13 cellular contexts compared by ENCODE assay signal in the genomic region with DNA sequence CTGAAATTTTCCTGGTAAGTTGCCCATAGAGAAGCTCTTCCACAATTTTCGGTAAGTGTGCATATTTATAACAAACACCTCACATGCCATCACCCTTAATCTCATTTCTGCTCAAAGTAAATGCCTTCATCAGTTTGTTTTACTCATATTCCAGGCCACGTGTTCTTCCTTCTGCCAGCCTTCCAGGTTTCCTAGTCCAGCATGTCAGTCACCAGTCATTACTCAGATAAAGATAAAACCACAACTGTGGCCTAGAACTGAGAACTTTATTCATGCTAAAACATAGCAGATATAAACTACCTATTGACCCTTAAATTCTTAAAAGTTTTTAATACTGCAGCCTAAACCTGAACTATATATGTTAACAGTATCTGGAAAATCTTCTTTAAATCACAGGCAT.
A peak's percentile ranks its signal among the peaks of the same experiment; 100 is the strongest.
DNase-seq lines count a peak whose midpoint lies in the region; TF ChIP-seq lines count a peak whose summit lies in the region.
"Had no signal": no experiment of that assay in that cellular context is flagged by ENCODE, and none has a peak within 500 bp of the region (broad histone marks: within the 10 kb centered on the region; RNA-seq: fewer than 3 reads in every experiment).

No MANE protein-coding gene starts in this region.

- H3K27ac ChIP-seq in VCaP, result peak overlapping the region; percentile 99
- H3K27ac ChIP-seq: gastroesophageal sphincter, upper lobe of left lung had no signal

- peak; percentile 18 for DNase-seq in AG08395 (ENCODE audit: low spot score)
- DNase-seq in HCEC 1CT, result peak; percentile 67
- DNase-seq in hepatic stellate cell (ENCODE audit: low spot score), result peak; percentile 26
- no peak for DNase-seq in KBM-7
- DNase-seq in KG1 (lab: John Stamatoyannopoulos, UW), result no peak
- DNase-seq in AG20443 (ENCODE audit: low spot score), result no peak
- DNase-seq in NOMO-1 treated with dmso at 0.1 percent for 144 hours (lab: John Stamatoyannopoulos, UW; ENCODE audit: unreplicated experiment), result no peak
- DNase-seq: activated naive CD4-positive, alpha-beta T cell treated with anti-CD3 and anti-CD28 coated beads for 36 hours; NCI-H446 treated with DMSO at 0.1 percent for 48 hours; occipital lobe; upper lobe of left lung had no signal

- in situ Hi-C loops in KBM-7 (cut with MboI; ENCODE audit: low pct_unique_long_range_greater_than_20kb, low sequenced_read_pairs), result no loop called here

- TF ChIP-seq CTCF in VCaP (conservative IDR thresholded peaks at IDR 0.05), result no peak

Comparison
In these comparisons a context has a peak if more than half of its experiments do, and no peak if none do; other contexts are left out.
1. DNase-seq: peak in AG08395 (single experiment), HCEC 1CT (single experiment) and hepatic stellate cell (single experiment); none in KBM-7 (single experiment), KG1 (single experiment), AG20443 (single experiment) and NOMO-1 treated with dmso at 0.1 percent for 144 hours (single experiment).